ENCODE assay signal across 17 cellular contexts in the genomic region with DNA sequence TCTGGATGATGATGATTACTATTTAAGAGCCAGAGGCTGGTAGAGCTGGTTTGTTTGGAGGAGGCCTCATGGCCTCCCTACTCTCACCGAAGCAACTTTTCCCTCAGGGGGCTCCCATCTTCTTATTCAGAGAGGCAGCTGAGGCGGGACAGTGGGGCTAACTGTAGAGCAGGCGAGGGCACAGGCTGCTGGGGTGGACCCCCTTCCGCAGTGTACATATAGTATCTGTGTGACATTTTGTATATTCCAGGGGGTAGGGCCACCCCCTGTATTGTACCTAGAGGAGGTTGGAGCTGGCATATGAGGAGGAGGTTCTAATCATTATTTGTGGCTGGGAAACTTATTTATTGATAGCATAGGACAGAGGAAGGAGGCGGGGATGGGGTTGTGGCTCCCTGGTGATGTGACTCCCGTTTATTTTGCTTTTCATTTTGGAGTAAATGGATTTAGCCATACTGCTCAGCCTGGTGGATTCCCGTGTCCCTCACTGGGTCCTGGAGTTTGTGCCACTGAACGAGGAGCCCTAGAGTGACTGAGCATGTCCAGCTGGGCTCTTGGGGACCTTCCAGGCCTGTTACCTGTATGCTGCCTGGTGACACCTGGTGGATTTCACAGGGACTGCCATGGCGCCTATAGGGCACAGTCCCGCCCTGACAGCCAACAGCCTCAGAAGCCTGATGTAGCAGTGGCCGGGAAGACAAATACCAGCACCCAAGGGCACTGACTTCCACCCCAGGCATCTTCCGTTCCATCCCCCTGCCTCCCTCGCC. TPM values are rescaled to one million over a fixed set of nuclear protein-coding genes. Genes with fewer than 3 reads are reported as not detected.
DNase-seq lines count a peak whose midpoint lies in the region; ATAC-seq and TF ChIP-seq lines count a peak whose summit lies in the region.
"Not testable (repeated sequence)": the region's sequence is repeated elsewhere in the genome, so short reads cannot be mapped to it uniquely, and the experiment has no call there.
"Had no signal": no experiment of that assay in that cellular context is flagged by ENCODE, and none has a peak within 500 bp of the region (broad histone marks: within the 10 kb centered on the region; RNA-seq: fewer than 3 reads in every experiment).

No MANE protein-coding gene starts in this region.

- not testable (repeated sequence) for H3K4me3 Mint-ChIP-seq in T-helper 17 cell; activated naive CD8-positive, alpha-beta T cell treated with anti-CD3 and anti-CD28 coated beads, Interleukin-2, amount 50 U/mL, for 24 hours; glutamatergic neuron (ENCODE audit: unreplicated experiment)

- not testable (repeated sequence) for H3K36me3 ChIP-seq in DOHH2 (ENCODE audit: control insufficient read depth, low read length); lung (ENCODE audit: control insufficient read depth in 2 of 2, insufficient read depth in 2 of 2, low read length in 2 of 2)

- H3K27ac Mint-ChIP-seq in T-helper 17 cell; activated naive CD8-positive, alpha-beta T cell treated with anti-CD3 and anti-CD28 coated beads, Interleukin-2, amount 50 U/mL, for 24 hours; glutamatergic neuron (ENCODE audit: unreplicated experiment): not testable (repeated sequence)

- DNase-seq in T-helper 17 cell; activated naive CD8-positive, alpha-beta T cell treated with anti-CD3 and anti-CD28 coated beads, Interleukin-2, amount 50 U/mL, for 24 hours; glutamatergic neuron; lung (ENCODE audit: low spot score); stimulated activated naive CD8-positive, alpha-beta T cell treated with anti-CD3 and anti-CD28 coated beads, Interleukin-15, Interleukin-2, amounts not matched to agents 100 U/mL and 50 U/mL, for 24 hours: not testable (repeated sequence)

- ATAC-seq in GM19438 (IDR thresholded peaks at IDR 0.05; ENCODE audit: low read depth, unreplicated experiment) (peak; percentile 68), HG03039 (IDR thresholded peaks at IDR 0.05; ENCODE audit: unreplicated experiment) (peak; percentile 29), T-helper 17 cell (peak; percentile 98), lung (ENCODE audit: insufficient read depth, low FRiP score) (peak; percentile 79)
- peak; percentile 90 for ATAC-seq in activated naive CD8-positive, alpha-beta T cell treated with anti-CD3 and anti-CD28 coated beads, Interleukin-2, amount 50 U/mL, for 24 hours
- peak; percentile 94 for ATAC-seq in stimulated activated naive CD8-positive, alpha-beta T cell treated with anti-CD3 and anti-CD28 coated beads, Interleukin-15, Interleukin-2, amounts not matched to agents 100 U/mL and 50 U/mL, for 24 hours

- H3K9me3 Mint-ChIP-seq in activated naive CD8-positive, alpha-beta T cell treated with anti-CD3 and anti-CD28 coated beads, Interleukin-2, amount 50 U/mL, for 24 hours; glutamatergic neuron (ENCODE audit: unreplicated experiment): not testable (repeated sequence)

- H3K4me1 Mint-ChIP-seq in T-helper 17 cell; activated naive CD8-positive, alpha-beta T cell treated with anti-CD3 and anti-CD28 coated beads, Interleukin-2, amount 50 U/mL, for 24 hours; glutamatergic neuron (ENCODE audit: low read depth, unreplicated experiment): not testable (repeated sequence)

- not testable (repeated sequence) for H3K27me3 ChIP-seq in DOHH2 (ENCODE audit: control insufficient read depth, low read length); lung (ENCODE audit: control insufficient read depth, insufficient read depth)

- TF ChIP-seq CTCF in DOHH2 (IDR thresholded peaks at IDR 0.05; ENCODE audit: low read depth, low read length, poor library complexity, severe bottlenecking) (peak; percentile 26), glutamatergic neuron (IDR thresholded peaks at IDR 0.05; ENCODE audit: partially characterized antibody, unreplicated experiment) (peak; percentile 41)
- TF ChIP-seq CTCF in lung (IDR thresholded peaks at IDR 0.05; ENCODE audit: control extremely low read depth, extremely low read depth) = not testable (repeated sequence)

- not testable (repeated sequence) for H3K4me1 ChIP-seq in DOHH2 (ENCODE audit: control insufficient read depth, low read length); lung (ENCODE audit: control insufficient read depth in 2 of 2, insufficient read depth in 2 of 2, low read length in 2 of 2)

- not testable (repeated sequence) for H3K36me3 Mint-ChIP-seq in T-helper 17 cell (ENCODE audit: low read depth); activated naive CD8-positive, alpha-beta T cell treated with anti-CD3 and anti-CD28 coated beads, Interleukin-2, amount 50 U/mL, for 24 hours (ENCODE audit: low read depth); glutamatergic neuron (ENCODE audit: unreplicated experiment)

- not testable (repeated sequence) for H3K9me3 ChIP-seq in DOHH2 (ENCODE audit: control insufficient read depth, insufficient read depth, low read length); T-helper 17 cell (ENCODE audit: control insufficient read depth, low read length, poor library complexity, severe bottlenecking); lung (ENCODE audit: control insufficient read depth in 2 of 2, insufficient read depth in 1 of 2, low read length in 1 of 2)

- H3K27me3 Mint-ChIP-seq in T-helper 17 cell = peaks cover 12% of the 10 kb centered on the region
- not testable (repeated sequence) for H3K27me3 Mint-ChIP-seq in activated naive CD8-positive, alpha-beta T cell treated with anti-CD3 and anti-CD28 coated beads, Interleukin-2, amount 50 U/mL, for 24 hours; glutamatergic neuron (ENCODE audit: unreplicated experiment)

- H4K20me1 ChIP-seq in DOHH2 (ENCODE audit: control insufficient read depth, insufficient read depth, low read depth, low read length) = not testable (repeated sequence)

- not testable (repeated sequence) for H3K4me3 ChIP-seq in DOHH2 (ENCODE audit: low read length); lung

- H3K27ac ChIP-seq in DOHH2 (ENCODE audit: low read depth, low read length); lung (ENCODE audit: low read depth in 1 of 2, low read length in 1 of 2): not testable (repeated sequence)

- 0 out of 2 replicates have a peak overlapping the region, but pooled peaks have one; percentile 24 for H3K4me2 ChIP-seq in DOHH2 (ENCODE audit: low read length)

- not testable (repeated sequence) for H3K79me2 ChIP-seq in DOHH2 (ENCODE audit: control insufficient read depth, low read length)

- H3F3A ChIP-seq in DOHH2 (ENCODE audit: control insufficient read depth, insufficient read depth) = not testable (repeated sequence)

- WGBS in lung, 2 donors = 75 to 80% methylated on average over 5 to 6 of the region's 13 CpGs

- H3K9me2 ChIP-seq in DOHH2 (replicated peaks; ENCODE audit: control insufficient read depth, low read length) = not testable (repeated sequence)

RNA-seq across cellular contexts. Expression of a gene that starts 16.1 kb away (rescaled TPM):
- total RNA-seq in T-helper 17 cell = under 1 TPM in 1 of 2 donors, not detected in 1; 0.10 TPM
- not detected for total RNA-seq in glutamatergic neuron (ENCODE audit: unreplicated experiment)
- under 1 TPM in 1 of 2 donors, not detected in 1; 0.12 TPM for total RNA-seq in lung
- not detected for polyA plus RNA-seq in lung
- total RNA-seq: cardiac septum; CD4-positive, alpha-beta memory T cell; epithelial cell of proximal tubule; GM23248; LHCN-M2; OCI-LY7; transverse colon had no signal
- polyA plus RNA-seq: CD4-positive, alpha-beta memory T cell; GM23248 had no signal

RNA-seq across cellular contexts. Expression of a gene that starts 37.1 kb away (rescaled TPM):
- total RNA-seq in T-helper 17 cell = 10 to 100 TPM; 24.7 to 27.3 TPM
- 66.2 TPM for total RNA-seq in glutamatergic neuron (ENCODE audit: unreplicated experiment)
- 10 to 100 TPM; 36.2 to 80.7 TPM for total RNA-seq in lung
- 100 to 1,000 TPM in 1 of 2 donors, 10 to 100 TPM in 1; 95.6 to 135 TPM for polyA plus RNA-seq in lung

RNA-seq across cellular contexts. Expression of a gene that starts 40.6 kb away (rescaled TPM):
- not detected for total RNA-seq in T-helper 17 cell
- not detected for total RNA-seq in glutamatergic neuron (ENCODE audit: unreplicated experiment)
- total RNA-seq in lung = not detected
- polyA plus RNA-seq in lung = under 1 TPM in 1 of 2 donors, not detected in 1; 0.01 TPM
- total RNA-seq: cardiac septum; CD4-positive, alpha-beta memory T cell; epithelial cell of proximal tubule; GM23248; LHCN-M2; skeletal muscle tissue; transverse colon had no signal
- polyA plus RNA-seq: CD4-positive, alpha-beta memory T cell; GM23248; keratinocyte had no signal

RNA-seq across cellular contexts. Expression of a gene that starts 48.1 kb away (rescaled TPM):
- total RNA-seq in T-helper 17 cell (10 to 100 TPM; 31.6 to 45.0 TPM), glutamatergic neuron (ENCODE audit: unreplicated experiment) (11.8 TPM), lung (10 to 100 TPM; 36.4 to 46.8 TPM)
- 10 to 100 TPM; 13.8 to 36.4 TPM for polyA plus RNA-seq in lung

Comparison
In these comparisons a context has a peak if more than half of its experiments do, and no peak if none do; other contexts are left out.
1. ATAC-seq: peak in every context shown above with its lines; median percentile 98 in T-helper 17 cell; 94 in stimulated activated naive CD8-positive, alpha-beta T cell treated with anti-CD3 and anti-CD28 coated beads, Interleukin-15, Interleukin-2, amounts not matched to agents 100 U/mL and 50 U/mL, for 24 hours; 90 in activated naive CD8-positive, alpha-beta T cell treated with anti-CD3 and anti-CD28 coated beads, Interleukin-2, amount 50 U/mL, for 24 hours; 79 in lung; 68 in GM19438; 29 in HG03039.